ENCODE assay signal across 13 cellular contexts in the genomic region with DNA sequence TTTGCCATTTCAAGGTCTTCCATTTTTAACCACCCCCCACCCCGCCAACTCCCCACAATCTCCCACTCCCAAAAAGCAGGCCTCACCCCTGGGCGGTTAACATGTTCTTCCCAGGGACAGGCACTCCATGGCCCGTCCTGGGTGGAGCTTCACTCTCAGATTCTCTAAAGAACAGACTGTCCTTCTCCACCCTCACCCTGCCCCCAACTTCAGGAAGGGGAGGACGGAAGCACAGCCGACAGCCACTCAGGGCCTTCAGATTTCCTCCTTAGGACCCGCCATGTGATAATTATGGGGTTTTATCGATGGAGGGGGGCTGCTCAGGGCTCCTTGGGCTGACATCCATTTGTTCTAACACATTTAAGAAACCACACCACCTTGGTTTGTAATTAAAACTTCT.
A peak's percentile ranks its signal among the peaks of the same experiment; 100 is the strongest.
DNase-seq lines count a peak whose midpoint lies in the region; FAIRE-seq lines count a peak whose summit lies in the region.
"Had no signal": no experiment of that assay in that cellular context is flagged by ENCODE, and none has a peak within 500 bp of the region (broad histone marks: within the 10 kb centered on the region; RNA-seq: fewer than 3 reads in every experiment).

No MANE protein-coding gene starts in this region.

- no peaks in the 10 kb centered on the region for H3K36me3 ChIP-seq in adipocyte (ENCODE audit: control insufficient read depth, insufficient read depth, low read length, severe bottlenecking)
- no peaks in the 10 kb centered on the region for H3K36me3 ChIP-seq in muscle layer of colon (ENCODE audit: insufficient read depth, low read length)
- no peaks in the 10 kb centered on the region for H3K36me3 ChIP-seq in small intestine (ENCODE audit: control insufficient read depth in 2 of 2, insufficient read depth in 2 of 2, low read length in 2 of 2)
- H3K36me3 ChIP-seq in neuronal stem cell (replicated peaks in 1 of 2; ENCODE audit: control insufficient read depth in 2 of 2, insufficient read depth in 2 of 2, low read length in 2 of 2), result peaks cover 0 to 15% of the 10 kb centered on the region in 2 donors

- H3K14ac ChIP-seq in neuronal stem cell (ENCODE audit: low read length), result no peak overlapping the region

- H3K27me3 ChIP-seq in adipocyte (replicated peaks; ENCODE audit: control insufficient read depth, insufficient read depth, low read length) (no peaks in the 10 kb centered on the region), muscle layer of colon (ENCODE audit: control insufficient read depth in 1 of 2, insufficient read depth in 2 of 2, low read length in 2 of 2) (no peaks in the 10 kb centered on the region), small intestine (ENCODE audit: control insufficient read depth in 2 of 2, insufficient read depth in 2 of 2, low read length in 2 of 2) (no peaks in the 10 kb centered on the region), neuronal stem cell (ENCODE audit: control insufficient read depth in 3 of 3, insufficient read depth in 3 of 3, low read depth in 1 of 3, low read length in 3 of 3) (no peaks in the 10 kb centered on the region)

- no peaks in the 10 kb centered on the region for H3K9me3 ChIP-seq in adipocyte (ENCODE audit: control insufficient read depth, low read length)
- H3K9me3 ChIP-seq in muscle layer of colon (ENCODE audit: low read length), result no peaks in the 10 kb centered on the region
- H3K9me3 ChIP-seq in small intestine (ENCODE audit: control insufficient read depth, low read depth), result no peaks in the 10 kb centered on the region
- H3K9me3 ChIP-seq in neuronal stem cell (replicated peaks in 1 of 2; ENCODE audit: control insufficient read depth in 2 of 2, insufficient read depth in 1 of 2, low read depth in 1 of 2, low read length in 2 of 2), result no peaks in the 10 kb centered on the region

- no peak for FAIRE-seq in small intestine (lab: Jason Lieb, UNC)

- H3K18ac ChIP-seq in neuronal stem cell (ENCODE audit: low read length), result no peak overlapping the region

- H4K8ac ChIP-seq in neuronal stem cell (ENCODE audit: low read depth, low read length), result no peak overlapping the region

- H3K79me1 ChIP-seq in neuronal stem cell (ENCODE audit: low read depth, low read length), result peaks cover 3% of the 10 kb centered on the region

- DNase-seq in adipocyte (ENCODE audit: low read depth) (no peak), fibroblast of the conjunctiva (ENCODE audit: low read depth) (peak; percentile 30), small intestine (no peak), NCI-H748 treated with DMSO at 0.1 percent for 48 hours (lab: John Stamatoyannopoulos, UW) (no peak), germinal center (ENCODE audit: low spot score) (no peak), neuronal stem cell (ENCODE audit: low spot score) (no peak)
- DNase-seq: activated CD4-positive, alpha-beta memory T cell treated with anti-CD3 and anti-CD28 coated beads for 36 hours; activated naive CD4-positive, alpha-beta T cell; effector CD4-positive, alpha-beta T cell; GDM1; NCI-H1417 had no signal

- no peak overlapping the region for H2BK120ac ChIP-seq in neuronal stem cell (ENCODE audit: low read depth, low read length)

- H3K27ac ChIP-seq in muscle layer of colon (ENCODE audit: low read depth, low read length), result peak overlapping the region; percentile 37
- peak overlapping the region; percentile 67 for H3K27ac ChIP-seq in temporal lobe (ENCODE audit: low read depth, low read length)
- peak overlapping the region in 1 of 2 donors; percentile 88 for H3K27ac ChIP-seq in small intestine (ENCODE audit: low read depth in 1 of 2, low read length in 1 of 2)
- H3K27ac ChIP-seq in neuronal stem cell (replicated peaks; ENCODE audit: low read length), result no peak overlapping the region

- no peak overlapping the region for H2AFZ ChIP-seq in neuronal stem cell (ENCODE audit: low read length)

- no peak overlapping the region for H2BK5ac ChIP-seq in neuronal stem cell (ENCODE audit: low read length)

- WGBS in small intestine, 3 donors, result 55 to 80% (median 75%) methylated on average over 7 of the region's 7 CpGs
- WGBS in neuronal stem cell (ENCODE audit: extremely low coverage in 2 of 2, insufficient read length in 2 of 2, insufficient replicate concordance in 1 of 2), 2 donors, result no CpG with 5 or more reads among the region's 7 CpGs

- H3K4me2 ChIP-seq in neuronal stem cell (ENCODE audit: insufficient read depth, low read length, poor library complexity, severe bottlenecking), result no peak overlapping the region

- H3K4me1 ChIP-seq in adipocyte (ENCODE audit: control insufficient read depth, insufficient read depth, low read length) (peaks cover 50% of the 10 kb centered on the region), muscle layer of colon (ENCODE audit: insufficient read depth, low read length) (peaks cover 64% of the 10 kb centered on the region), small intestine (ENCODE audit: control insufficient read depth in 2 of 2, insufficient read depth in 1 of 2, low read depth in 1 of 2, low read length in 1 of 2) (peaks cover 0 to 2% of the 10 kb centered on the region in 2 donors), neuronal stem cell (ENCODE audit: control insufficient read depth in 2 of 2, insufficient read depth in 1 of 2, low read depth in 1 of 2, low read length in 2 of 2) (peaks cover 16 to 18% of the 10 kb centered on the region in 2 donors)

- no peak overlapping the region for H2AK5ac ChIP-seq in neuronal stem cell (ENCODE audit: low read depth, low read length)

- H2BK15ac ChIP-seq in neuronal stem cell (ENCODE audit: low read length), result no peak overlapping the region

- H3K9ac ChIP-seq in adipocyte (ENCODE audit: low read length) (peak overlapping the region; percentile 84), muscle layer of colon (ENCODE audit: low read length) (no peak overlapping the region), neuronal stem cell (ENCODE audit: low read depth, low read length, poor library complexity) (no peak overlapping the region)

- H3K4ac ChIP-seq in neuronal stem cell (ENCODE audit: low read length), result no peak overlapping the region

- no peak overlapping the region for H4K91ac ChIP-seq in neuronal stem cell (ENCODE audit: low read depth, low read length, poor library complexity)

- H3K23ac ChIP-seq in neuronal stem cell (ENCODE audit: low read depth, low read length, poor library complexity), result no peak overlapping the region

- H3K4me3 ChIP-seq in adipocyte (ENCODE audit: low read length), result peak overlapping the region; percentile 74
- H3K4me3 ChIP-seq in muscle layer of colon (ENCODE audit: low read depth in 1 of 2, low read length in 2 of 2), result no peak overlapping the region
- H3K4me3 ChIP-seq in small intestine (ENCODE audit: low read depth in 1 of 2, low read length in 2 of 2), result no peak overlapping the region
- no peak overlapping the region for H3K4me3 ChIP-seq in neuronal stem cell (ENCODE audit: low read length in 2 of 2)

- no peak overlapping the region for H2BK12ac ChIP-seq in neuronal stem cell (ENCODE audit: low read length)
